ENCODE assay signal across 1 cellular context in genomic region chrX:48801281-48802088, GRCh38.
TF ChIP-seq lines count a peak whose summit lies in the region.

HDAC6 (plus strand) TSS chrX:48802067; CDS start chrX:48802693, 626 bp downstream.

TF ChIP-seq in GM12878, 131 proteins besides CTCF, POLR2A, EP300 and RAD21 (continued from another document and continues in another):
- no peak for TF ChIP-seq MAX (IDR thresholded peaks at IDR 0.05; ENCODE audit: low read depth, low read length)
- no peak for TF ChIP-seq NFYA (IDR thresholded peaks at IDR 0.05; ENCODE audit: borderline replicate concordance, low read depth, low read length)
- TF ChIP-seq CUX1 (IDR thresholded peaks at IDR 0.05; ENCODE audit: insufficient replicate concordance, low read depth, low read length): no peak
- peak; percentile 98 for TF ChIP-seq HDGF (IDR thresholded peaks at IDR 0.05)
- no peak for TF ChIP-seq TCF7 (IDR thresholded peaks at IDR 0.05; ENCODE audit: borderline replicate concordance)
- no peak for TF ChIP-seq KAT2A (conservative IDR thresholded peaks at IDR 0.05; ENCODE audit: control insufficient read depth, low read depth, low read length)
- TF ChIP-seq TARDBP (IDR thresholded peaks at IDR 0.05; ENCODE audit: borderline replicate concordance): no peak
- TF ChIP-seq MTA3 (IDR thresholded peaks at IDR 0.05; ENCODE audit: borderline replicate concordance, low read length): no peak
- no peak for TF ChIP-seq IRF5 (IDR thresholded peaks at IDR 0.05; ENCODE audit: borderline replicate concordance)
- TF ChIP-seq ZNF687 (IDR thresholded peaks at IDR 0.05): peak; percentile 55; the same call in 1 of the 2 replicates
- peak; percentile 41; the same call in 1 of the 2 replicates for TF ChIP-seq ATF3 (IDR thresholded peaks at IDR 0.05; ENCODE audit: borderline replicate concordance, extremely low read depth, low read depth, low read length)
- no peak for TF ChIP-seq WRNIP1 (IDR thresholded peaks at IDR 0.05; ENCODE audit: borderline replicate concordance, low read depth, low read length)
- no peak for TF ChIP-seq BCL11A (IDR thresholded peaks at IDR 0.05; ENCODE audit: low read depth, low read length)
- TF ChIP-seq ZBED1 (IDR thresholded peaks at IDR 0.05; ENCODE audit: borderline replicate concordance): no peak
- 0 out of 2 replicates have a peak, but pooled peaks have one; percentile 10 for TF ChIP-seq NR2C1 (IDR thresholded peaks at IDR 0.05)
- 0 out of 2 replicates have a peak, but pooled peaks have one; percentile 36 for TF ChIP-seq GATAD2B (conservative IDR thresholded peaks at IDR 0.05; ENCODE audit: low read depth)
- TF ChIP-seq CREM (IDR thresholded peaks at IDR 0.05; ENCODE audit: low read depth): peak; percentile 99
- TF ChIP-seq PAX5 (IDR thresholded peaks at IDR 0.05; ENCODE audit: borderline replicate concordance, low read depth, low read length): no peak
- TF ChIP-seq MYC (IDR thresholded peaks at IDR 0.05; ENCODE audit: insufficient read depth, insufficient read length, insufficient replicate concordance, low read length, severe bottlenecking): no peak
- no peak for TF ChIP-seq GABPA (IDR thresholded peaks at IDR 0.05; ENCODE audit: low read depth)
- no peak for TF ChIP-seq IRF3 (IDR thresholded peaks at IDR 0.05)
- TF ChIP-seq, protein P1, sequence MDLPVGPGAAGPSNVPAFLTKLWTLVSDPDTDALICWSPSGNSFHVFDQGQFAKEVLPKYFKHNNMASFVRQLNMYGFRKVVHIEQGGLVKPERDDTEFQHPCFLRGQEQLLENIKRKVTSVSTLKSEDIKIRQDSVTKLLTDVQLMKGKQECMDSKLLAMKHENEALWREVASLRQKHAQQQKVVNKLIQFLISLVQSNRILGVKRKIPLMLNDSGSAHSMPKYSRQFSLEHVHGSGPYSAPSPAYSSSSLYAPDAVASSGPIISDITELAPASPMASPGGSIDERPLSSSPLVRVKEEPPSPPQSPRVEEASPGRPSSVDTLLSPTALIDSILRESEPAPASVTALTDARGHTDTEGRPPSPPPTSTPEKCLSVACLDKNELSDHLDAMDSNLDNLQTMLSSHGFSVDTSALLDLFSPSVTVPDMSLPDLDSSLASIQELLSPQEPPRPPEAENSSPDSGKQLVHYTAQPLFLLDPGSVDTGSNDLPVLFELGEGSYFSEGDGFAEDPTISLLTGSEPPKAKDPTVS (IDR thresholded peaks at IDR 0.05; ENCODE audit: low read depth, low read length): no peak
- no peak for TF ChIP-seq CHD1 (IDR thresholded peaks at IDR 0.05; ENCODE audit: low read depth, low read length)
- no peak for TF ChIP-seq NFIC (IDR thresholded peaks at IDR 0.05; ENCODE audit: low read depth, low read length)
- TF ChIP-seq MLLT1 (IDR thresholded peaks at IDR 0.05): peak; percentile 52; the same call in 1 of the 2 replicates
- peak; percentile 54 for TF ChIP-seq RUNX3 (IDR thresholded peaks at IDR 0.05; ENCODE audit: low read length)
- TF ChIP-seq NFXL1 (IDR thresholded peaks at IDR 0.05; ENCODE audit: borderline replicate concordance): no peak
- TF ChIP-seq MYB (IDR thresholded peaks at IDR 0.05; ENCODE audit: borderline replicate concordance, low read depth, low read length): no peak
- no peak for TF ChIP-seq CBX5 (IDR thresholded peaks at IDR 0.05; ENCODE audit: low read depth)
- TF ChIP-seq BACH1 (IDR thresholded peaks at IDR 0.05; ENCODE audit: borderline replicate concordance): no peak
- TF ChIP-seq MEF2A (IDR thresholded peaks at IDR 0.05; ENCODE audit: insufficient read depth, low read depth, low read length): no peak
- no peak for TF ChIP-seq FOS (IDR thresholded peaks at IDR 0.05; ENCODE audit: borderline replicate concordance, extremely low read depth, insufficient read length)
- TF ChIP-seq BCL3 (IDR thresholded peaks at IDR 0.05; ENCODE audit: borderline replicate concordance, insufficient read depth, low read depth, low read length, poor library complexity, severe bottlenecking): no peak
- no peak for TF ChIP-seq ZZZ3 (IDR thresholded peaks at IDR 0.05; ENCODE audit: control insufficient read depth, insufficient read length, low read depth)
- peak in 1 of 2 experiments; percentile 52; a peak in 1 of 3 replicates for TF ChIP-seq EGR1 (IDR thresholded peaks at IDR 0.05; ENCODE audit: borderline replicate concordance in 1 of 2, low read depth in 2 of 2, low read length in 2 of 2)
- no peak for TF ChIP-seq ZNF384 (IDR thresholded peaks at IDR 0.05; ENCODE audit: borderline replicate concordance, low read depth, low read length)
- no peak for TF ChIP-seq MTA2 (IDR thresholded peaks at IDR 0.05; ENCODE audit: low read depth)
- no peak for TF ChIP-seq SMAD5 (IDR thresholded peaks at IDR 0.05; ENCODE audit: low read depth)
- TF ChIP-seq, protein P2, sequence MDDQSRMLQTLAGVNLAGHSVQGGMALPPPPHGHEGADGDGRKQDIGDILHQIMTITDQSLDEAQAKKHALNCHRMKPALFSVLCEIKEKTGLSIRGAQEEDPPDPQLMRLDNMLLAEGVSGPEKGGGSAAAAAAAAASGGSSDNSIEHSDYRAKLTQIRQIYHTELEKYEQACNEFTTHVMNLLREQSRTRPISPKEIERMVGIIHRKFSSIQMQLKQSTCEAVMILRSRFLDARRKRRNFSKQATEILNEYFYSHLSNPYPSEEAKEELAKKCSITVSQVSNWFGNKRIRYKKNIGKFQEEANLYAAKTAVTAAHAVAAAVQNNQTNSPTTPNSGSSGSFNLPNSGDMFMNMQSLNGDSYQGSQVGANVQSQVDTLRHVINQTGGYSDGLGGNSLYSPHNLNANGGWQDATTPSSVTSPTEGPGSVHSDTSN (IDR thresholded peaks at IDR 0.05; ENCODE audit: insufficient replicate concordance, low read depth, low read length): no peak
- TF ChIP-seq RAD51 (IDR thresholded peaks at IDR 0.05): no peak
- no peak for TF ChIP-seq CBX3 (IDR thresholded peaks at IDR 0.05; ENCODE audit: borderline replicate concordance, low read depth)
- TF ChIP-seq ATF7 (IDR thresholded peaks at IDR 0.05; ENCODE audit: low read depth): peak; percentile 69
- no peak for TF ChIP-seq ASH2L (IDR thresholded peaks at IDR 0.05; ENCODE audit: borderline replicate concordance, low read depth)
- TF ChIP-seq DPF2 (IDR thresholded peaks at IDR 0.05): no peak
- peak; percentile 67; the same call in 1 of the 2 replicates for TF ChIP-seq SIN3A (IDR thresholded peaks at IDR 0.05; ENCODE audit: low read depth, low read length)
- peak; percentile 57; the same call in 1 of the 2 replicates for TF ChIP-seq FOXK2 (IDR thresholded peaks at IDR 0.05)
- TF ChIP-seq ZNF207 (IDR thresholded peaks at IDR 0.05; ENCODE audit: borderline replicate concordance): peak; percentile 75; the same call in 1 of the 2 replicates
- no peak for TF ChIP-seq EED (IDR thresholded peaks at IDR 0.05; ENCODE audit: low read depth)
